Comparison of ENCODE assay signal across 1 cellular context in the genomic region with DNA sequence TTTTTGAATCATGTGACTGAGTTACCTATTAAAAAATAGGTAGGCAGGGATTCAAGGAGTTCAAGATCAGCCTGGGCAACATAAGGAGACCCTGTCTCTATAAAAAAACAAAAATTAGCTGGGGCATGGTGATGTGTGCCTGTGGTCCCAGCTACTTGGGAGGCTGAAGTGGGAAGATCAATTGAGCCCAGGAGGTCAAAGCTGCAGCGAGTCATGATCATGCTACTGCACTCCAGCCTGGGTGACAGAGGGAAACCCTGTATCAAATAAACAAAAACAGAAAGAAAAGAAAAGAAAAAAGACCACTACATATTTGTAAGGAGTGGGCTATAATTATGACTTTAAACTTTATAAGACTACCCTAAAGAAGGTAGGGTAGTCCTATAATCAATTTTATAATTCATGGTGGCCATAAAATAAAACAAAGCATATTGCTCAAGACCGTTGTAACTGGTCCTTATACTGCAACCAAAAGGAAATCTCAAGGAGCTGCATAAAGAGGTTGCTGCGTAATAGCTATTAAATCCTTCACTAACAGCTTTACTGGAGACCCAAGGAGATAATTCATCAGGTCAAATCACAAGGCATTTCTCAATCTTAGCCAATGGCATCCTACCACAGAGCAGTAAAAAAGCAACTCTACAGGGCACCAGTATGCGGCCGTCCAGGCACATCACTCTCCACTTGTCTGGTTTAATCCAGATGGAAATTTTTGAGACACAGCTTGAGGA.
TF ChIP-seq lines count a peak whose summit lies in the region.

No MANE protein-coding gene starts in this region.

TF ChIP-seq in HEK293, 187 proteins besides CTCF, POLR2A, EP300 and RAD21:
- TF ChIP-seq ZNF501 (tag by site-specific recombination; IDR thresholded peaks at IDR 0.05) (no peak), ZNF629 (tag by site-specific recombination; IDR thresholded peaks at IDR 0.05) (peak; percentile 50; the same call in 1 of the 2 replicates), GLIS1 (tag by site-specific recombination; IDR thresholded peaks at IDR 0.05) (peak; percentile 72), IKZF3 (tag by site-specific recombination; IDR thresholded peaks at IDR 0.05) (0 out of 2 replicates have a peak, but pooled peaks have one; percentile 33), MEIS1 (CRISPR knock-in tag; IDR thresholded peaks at IDR 0.05; ENCODE audit: borderline replicate concordance) (no peak), OSR2 (tag by site-specific recombination; IDR thresholded peaks at IDR 0.05) (peak; percentile 53; the same call in 1 of the 2 replicates), ZEB2 (tag by site-specific recombination; IDR thresholded peaks at IDR 0.05) (peak; percentile 62; the same call in 1 of the 2 replicates), ZNF335 (tag by site-specific recombination; conservative IDR thresholded peaks at IDR 0.05) (peak; percentile 23; the same call in 1 of the 2 replicates), ZNF623 (tag by site-specific recombination; IDR thresholded peaks at IDR 0.05) (no peak), ZNF157 (tag by site-specific recombination; IDR thresholded peaks at IDR 0.05) (no peak), ZNF366 (tag by site-specific recombination; conservative IDR thresholded peaks at IDR 0.05) (0 out of 2 replicates have a peak, but pooled peaks have one; percentile 16), FEZF1 (tag by site-specific recombination; IDR thresholded peaks at IDR 0.05) (0 out of 2 replicates have a peak, but pooled peaks have one; percentile 25), SP7 (tag by site-specific recombination; IDR thresholded peaks at IDR 0.05) (peak; percentile 56; the same call in 1 of the 2 replicates), ZSCAN30 (tag by site-specific recombination; IDR thresholded peaks at IDR 0.05) (peak; percentile 74), REPIN1 (tag by site-specific recombination; IDR thresholded peaks at IDR 0.05; ENCODE audit: low read depth) (no peak)
- TF ChIP-seq, protein P1, sequence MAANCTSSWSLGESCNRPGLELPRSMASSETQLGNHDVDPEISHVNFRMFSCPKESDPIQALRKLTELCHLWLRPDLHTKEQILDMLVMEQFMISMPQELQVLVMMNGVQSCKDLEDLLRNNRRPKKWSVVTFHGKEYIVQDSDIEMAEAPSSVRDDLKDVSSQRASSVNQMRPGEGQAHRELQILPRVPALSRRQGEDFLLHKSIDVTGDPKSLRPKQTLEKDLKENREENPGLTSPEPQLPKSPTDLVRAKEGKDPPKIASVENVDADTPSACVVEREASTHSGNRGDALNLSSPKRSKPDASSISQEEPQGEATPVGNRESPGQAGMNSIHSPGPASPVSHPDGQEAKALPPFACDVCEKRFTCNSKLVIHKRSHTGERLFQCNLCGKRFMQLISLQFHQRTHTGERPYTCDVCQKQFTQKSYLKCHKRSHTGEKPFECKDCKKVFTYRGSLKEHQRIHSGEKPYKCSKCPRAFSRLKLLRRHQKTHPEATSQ (tag by site-specific recombination; IDR thresholded peaks at IDR 0.05): no peak
- TF ChIP-seq, protein P2, sequence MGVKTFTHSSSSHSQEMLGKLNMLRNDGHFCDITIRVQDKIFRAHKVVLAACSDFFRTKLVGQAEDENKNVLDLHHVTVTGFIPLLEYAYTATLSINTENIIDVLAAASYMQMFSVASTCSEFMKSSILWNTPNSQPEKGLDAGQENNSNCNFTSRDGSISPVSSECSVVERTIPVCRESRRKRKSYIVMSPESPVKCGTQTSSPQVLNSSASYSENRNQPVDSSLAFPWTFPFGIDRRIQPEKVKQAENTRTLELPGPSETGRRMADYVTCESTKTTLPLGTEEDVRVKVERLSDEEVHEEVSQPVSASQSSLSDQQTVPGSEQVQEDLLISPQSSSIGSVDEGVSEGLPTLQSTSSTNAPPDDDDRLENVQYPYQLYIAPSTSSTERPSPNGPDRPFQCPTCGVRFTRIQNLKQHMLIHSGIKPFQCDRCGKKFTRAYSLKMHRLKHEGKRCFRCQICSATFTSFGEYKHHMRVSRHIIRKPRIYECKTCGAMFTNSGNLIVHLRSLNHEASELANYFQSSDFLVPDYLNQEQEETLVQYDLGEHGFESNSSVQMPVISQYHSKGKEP (tag by site-specific recombination; IDR thresholded peaks at IDR 0.05): 0 out of 2 replicates have a peak, but pooled peaks have one; percentile 34
- TF ChIP-seq, protein P3, sequence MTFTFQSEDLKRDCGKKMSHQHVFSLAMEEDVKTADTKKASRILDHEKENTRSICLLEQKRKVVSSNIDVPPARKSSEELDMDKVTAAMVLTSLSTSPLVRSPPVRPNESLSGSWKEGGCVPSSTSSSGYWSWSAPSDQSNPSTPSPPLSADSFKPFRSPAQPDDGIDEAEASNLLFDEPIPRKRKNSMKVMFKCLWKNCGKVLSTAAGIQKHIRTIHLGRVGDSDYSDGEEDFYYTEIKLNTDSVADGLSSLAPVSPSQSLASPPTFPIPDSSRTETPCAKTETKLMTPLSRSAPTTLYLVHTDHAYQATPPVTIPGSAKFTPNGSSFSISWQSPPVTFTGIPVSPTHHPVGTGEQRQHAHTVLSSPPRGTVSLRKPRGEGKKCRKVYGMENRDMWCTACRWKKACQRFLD (tag by site-specific recombination; IDR thresholded peaks at IDR 0.05): no peak
- TF ChIP-seq, protein P4, sequence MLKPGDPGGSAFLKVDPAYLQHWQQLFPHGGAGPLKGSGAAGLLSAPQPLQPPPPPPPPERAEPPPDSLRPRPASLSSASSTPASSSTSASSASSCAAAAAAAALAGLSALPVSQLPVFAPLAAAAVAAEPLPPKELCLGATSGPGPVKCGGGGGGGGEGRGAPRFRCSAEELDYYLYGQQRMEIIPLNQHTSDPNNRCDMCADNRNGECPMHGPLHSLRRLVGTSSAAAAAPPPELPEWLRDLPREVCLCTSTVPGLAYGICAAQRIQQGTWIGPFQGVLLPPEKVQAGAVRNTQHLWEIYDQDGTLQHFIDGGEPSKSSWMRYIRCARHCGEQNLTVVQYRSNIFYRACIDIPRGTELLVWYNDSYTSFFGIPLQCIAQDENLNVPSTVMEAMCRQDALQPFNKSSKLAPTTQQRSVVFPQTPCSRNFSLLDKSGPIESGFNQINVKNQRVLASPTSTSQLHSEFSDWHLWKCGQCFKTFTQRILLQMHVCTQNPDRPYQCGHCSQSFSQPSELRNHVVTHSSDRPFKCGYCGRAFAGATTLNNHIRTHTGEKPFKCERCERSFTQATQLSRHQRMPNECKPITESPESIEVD (tag by site-specific recombination; IDR thresholded peaks at IDR 0.05): peak; percentile 58; the same call in 1 of the 2 replicates
- TF ChIP-seq, protein P5, sequence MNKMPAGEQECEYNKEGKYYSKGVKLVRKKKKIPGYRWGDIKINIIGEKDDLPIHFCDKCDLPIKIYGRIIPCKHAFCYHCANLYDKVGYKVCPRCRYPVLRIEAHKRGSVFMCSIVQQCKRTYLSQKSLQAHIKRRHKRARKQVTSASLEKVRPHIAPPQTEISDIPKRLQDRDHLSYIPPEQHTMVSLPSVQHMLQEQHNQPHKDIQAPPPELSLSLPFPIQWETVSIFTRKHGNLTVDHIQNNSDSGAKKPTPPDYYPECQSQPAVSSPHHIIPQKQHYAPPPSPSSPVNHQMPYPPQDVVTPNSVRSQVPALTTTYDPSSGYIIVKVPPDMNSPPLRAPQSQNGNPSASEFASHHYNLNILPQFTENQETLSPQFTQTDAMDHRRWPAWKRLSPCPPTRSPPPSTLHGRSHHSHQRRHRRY (tag by site-specific recombination; IDR thresholded peaks at IDR 0.05): no peak
- TF ChIP-seq, protein P6, sequence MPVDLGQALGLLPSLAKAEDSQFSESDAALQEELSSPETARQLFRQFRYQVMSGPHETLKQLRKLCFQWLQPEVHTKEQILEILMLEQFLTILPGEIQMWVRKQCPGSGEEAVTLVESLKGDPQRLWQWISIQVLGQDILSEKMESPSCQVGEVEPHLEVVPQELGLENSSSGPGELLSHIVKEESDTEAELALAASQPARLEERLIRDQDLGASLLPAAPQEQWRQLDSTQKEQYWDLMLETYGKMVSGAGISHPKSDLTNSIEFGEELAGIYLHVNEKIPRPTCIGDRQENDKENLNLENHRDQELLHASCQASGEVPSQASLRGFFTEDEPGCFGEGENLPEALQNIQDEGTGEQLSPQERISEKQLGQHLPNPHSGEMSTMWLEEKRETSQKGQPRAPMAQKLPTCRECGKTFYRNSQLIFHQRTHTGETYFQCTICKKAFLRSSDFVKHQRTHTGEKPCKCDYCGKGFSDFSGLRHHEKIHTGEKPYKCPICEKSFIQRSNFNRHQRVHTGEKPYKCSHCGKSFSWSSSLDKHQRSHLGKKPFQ (tag by site-specific recombination; IDR thresholded peaks at IDR 0.05): 0 out of 2 replicates have a peak, but pooled peaks have one; percentile 11
